Comparison of ENCODE assay signal across 31 cellular contexts in the genomic region with DNA sequence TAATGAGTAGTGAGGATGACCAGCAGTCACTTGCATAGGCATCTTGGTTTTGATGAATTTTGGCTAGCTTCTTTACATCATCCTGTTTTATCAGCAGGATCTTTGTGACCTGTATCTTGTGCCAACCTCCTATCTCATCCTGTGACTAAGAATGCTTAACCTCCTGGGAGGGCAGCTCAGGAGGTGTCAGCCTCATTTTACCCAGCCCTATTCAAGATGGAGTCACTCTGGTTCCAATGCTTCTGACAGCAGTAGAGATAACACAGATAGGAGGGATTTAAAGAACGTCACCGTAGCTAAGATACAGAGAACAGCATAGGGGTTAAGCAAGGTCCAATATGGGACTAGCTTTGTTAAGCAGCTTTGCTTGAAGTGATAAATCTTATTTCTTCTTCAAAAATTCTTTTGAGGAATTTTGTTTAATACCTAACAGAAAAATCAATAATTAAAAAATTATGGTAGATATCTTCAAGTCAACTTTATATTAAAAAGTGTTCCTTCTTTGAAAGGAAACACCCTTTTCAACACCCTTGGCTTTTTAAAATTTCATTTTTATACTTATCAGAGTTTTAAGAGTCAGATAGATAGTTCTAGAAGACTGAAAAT. TPM values are rescaled to one million over a fixed set of nuclear protein-coding genes. Genes with fewer than 3 reads are reported as not detected.
"Had no signal": no experiment of that assay in that cellular context is flagged by ENCODE, and none has a peak within 500 bp of the region (broad histone marks: within the 10 kb centered on the region; RNA-seq: fewer than 3 reads in every experiment).

No MANE protein-coding gene starts in this region.

- H3K4me3 Mint-ChIP-seq: dendritic cell treated with granulocyte-macrophage colony-stimulating factor and Interleukin-4, amounts not matched to agents 40 ng/mL and 50 ng/mL, for 4 days; effector memory CD8-positive, alpha-beta T cell; endodermal cell had no signal

- H3K4me1 ChIP-seq: colonic mucosa, esophagus squamous epithelium, heart right ventricle, left lung, lower lobe of right lung had no signal

- H3K4me3 ChIP-seq: colonic mucosa, esophagus squamous epithelium, gastrocnemius medialis, heart right ventricle, left lung, lower lobe of right lung had no signal

- H3K27me3 Mint-ChIP-seq: dendritic cell treated with granulocyte-macrophage colony-stimulating factor and Interleukin-4, amounts not matched to agents 40 ng/mL and 50 ng/mL, for 4 days; effector memory CD8-positive, alpha-beta T cell had no signal

- DNase-seq: colonic mucosa; cortex of kidney; effector CD8-positive, alpha-beta T cell; effector memory CD8-positive, alpha-beta T cell; endodermal cell; erythroblast; esophagus squamous epithelium; foreskin fibroblast; foreskin melanocyte; gastrocnemius medialis; glutamatergic neuron; head of caudate nucleus; heart right ventricle; hippocampal formation; left cardiac atrium; left lung; left ventricle myocardium superior; lower lobe of right lung; mesenchymal stem cell; midbrain had no signal

- H3K9me3 ChIP-seq: colonic mucosa, esophagus squamous epithelium, gastrocnemius medialis, heart right ventricle, lower lobe of right lung had no signal

- ATAC-seq: effector memory CD8-positive, alpha-beta T cell; esophagus mucosa; gastrocnemius medialis; heart right ventricle; left cardiac atrium; left lung; left ventricle myocardium superior; lower lobe of right lung had no signal

- FAIRE-seq: islet of Langerhans, keratinocyte had no signal

- H3K27ac Mint-ChIP-seq: dendritic cell treated with granulocyte-macrophage colony-stimulating factor and Interleukin-4, amounts not matched to agents 40 ng/mL and 50 ng/mL, for 4 days; effector memory CD8-positive, alpha-beta T cell; endodermal cell had no signal

- H3K27me3 ChIP-seq: colonic mucosa, esophagus squamous epithelium, gastrocnemius medialis, heart right ventricle, left lung had no signal

- H3K36me3 ChIP-seq: colonic mucosa, esophagus squamous epithelium, gastrocnemius medialis, heart right ventricle, left lung, lower lobe of right lung had no signal

- H3K27ac ChIP-seq: colonic mucosa, epithelial cell of prostate, esophagus squamous epithelium, gastrocnemius medialis, heart right ventricle, left lung, lower lobe of right lung had no signal

RNA-seq across cellular contexts. Expression of a gene that starts 39.9 kb away (rescaled TPM):
- total RNA-seq: colonic mucosa, dermis microvascular lymphatic vessel endothelial cell, esophagus mucosa, esophagus squamous epithelium, gastrocnemius medialis, glomerular endothelial cell, kidney epithelial cell, left ventricle myocardium superior, lower leg skin, lower lobe of right lung, lung microvascular endothelial cell, mononuclear cell had no signal
- polyA plus RNA-seq: heart right ventricle, keratinocyte had no signal
